Comparison of ENCODE assay signal across 14 cellular contexts in the genomic region with DNA sequence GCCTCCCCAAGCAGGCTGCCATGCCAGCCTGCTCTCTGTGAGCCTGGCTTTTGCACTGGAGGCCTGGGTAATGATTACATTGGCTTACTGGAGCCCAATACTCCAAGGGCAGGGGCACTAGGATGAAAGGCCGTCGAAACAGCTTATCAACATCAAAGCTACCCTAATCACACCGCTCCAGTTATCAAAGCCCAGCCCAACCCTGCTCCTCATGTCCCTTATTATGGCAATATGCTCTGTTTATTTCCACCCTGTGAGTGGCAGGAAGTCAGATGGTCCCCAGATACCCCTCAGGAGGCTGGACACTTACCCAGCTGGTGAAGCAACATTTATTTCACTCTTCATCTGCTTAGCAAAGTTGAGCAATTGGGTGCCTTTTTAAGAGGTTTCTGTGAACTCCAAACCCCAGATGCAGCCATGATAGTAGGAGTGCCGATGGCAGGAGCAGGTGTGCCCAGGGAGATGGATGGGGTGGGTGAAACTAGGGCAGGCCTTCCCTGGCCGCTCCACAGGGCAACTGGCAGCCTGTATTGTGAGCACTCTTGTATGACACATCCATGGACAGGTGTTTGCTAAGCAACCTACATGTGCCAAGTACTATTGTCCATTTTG.
A peak's percentile ranks its signal among the peaks of the same experiment; 100 is the strongest.
DNase-seq lines count a peak whose midpoint lies in the region; ATAC-seq and TF ChIP-seq lines count a peak whose summit lies in the region.
"Had no signal": no experiment of that assay in that cellular context is flagged by ENCODE, and none has a peak within 500 bp of the region (broad histone marks: within the 10 kb centered on the region; RNA-seq: fewer than 3 reads in every experiment).

No MANE protein-coding gene starts in this region.

- no peak overlapping the region for H4K8ac ChIP-seq in neuronal stem cell (ENCODE audit: low read depth, low read length)

- H3K9ac ChIP-seq in neuronal stem cell (ENCODE audit: low read depth, low read length, poor library complexity): no peak overlapping the region

- H3K27me3 ChIP-seq in neuronal stem cell (ENCODE audit: control insufficient read depth in 3 of 3, insufficient read depth in 3 of 3, low read depth in 1 of 3, low read length in 3 of 3): no peaks in the 10 kb centered on the region
- H3K27me3 ChIP-seq: dorsolateral prefrontal cortex had no signal

- DNase-seq in COR-L47 (lab: John Stamatoyannopoulos, UW): peak; percentile 86
- peak; percentile 28 for DNase-seq in NCI-H1105 treated with DMSO at 0.1 percent for 48 hours (lab: John Stamatoyannopoulos, UW)
- no peak for DNase-seq in neuronal stem cell (ENCODE audit: low spot score)
- no peak for DNase-seq in GM10266 (ENCODE audit: extremely low spot score)
- DNase-seq in NCI-H226: no peak
- no peak for DNase-seq in effector memory CD8-positive, alpha-beta T cell
- DNase-seq: activated gamma-delta T cell; dorsolateral prefrontal cortex; NCI-H1417 treated with DMSO at 0.1 percent for 48 hours; stimulated activated CD4-positive, alpha-beta T cell treated with anti-CD3 and anti-CD28 coated beads, Interleukin-2, amount 100 ng/mL, for 24 hours; WERI-Rb-1 had no signal

- H3K14ac ChIP-seq in neuronal stem cell (ENCODE audit: low read length): no peak overlapping the region

- no peaks in the 10 kb centered on the region for H3K79me1 ChIP-seq in neuronal stem cell (ENCODE audit: low read depth, low read length)

- no peak overlapping the region for H3K4me3 ChIP-seq in neuronal stem cell (ENCODE audit: low read length in 2 of 2)
- H3K4me3 ChIP-seq: dorsolateral prefrontal cortex had no signal

- no peak overlapping the region for H3K4me2 ChIP-seq in neuronal stem cell (ENCODE audit: insufficient read depth, low read length, poor library complexity, severe bottlenecking)

- H3K9me3 ChIP-seq in neuronal stem cell (replicated peaks in 1 of 2; ENCODE audit: control insufficient read depth in 2 of 2, insufficient read depth in 1 of 2, low read depth in 1 of 2, low read length in 2 of 2): no peaks in the 10 kb centered on the region

- no peaks in the 10 kb centered on the region for H3K36me3 ChIP-seq in neuronal stem cell (replicated peaks in 1 of 2; ENCODE audit: control insufficient read depth in 2 of 2, insufficient read depth in 2 of 2, low read length in 2 of 2)
- H3K36me3 ChIP-seq: WERI-Rb-1 had no signal

- WGBS in neuronal stem cell (ENCODE audit: extremely low coverage in 2 of 2, insufficient read length in 2 of 2, insufficient replicate concordance in 1 of 2), 2 donors: no CpG with 5 or more reads among the region's 5 CpGs

- H2AFZ ChIP-seq in neuronal stem cell (ENCODE audit: low read length): no peak overlapping the region

- H2BK12ac ChIP-seq in neuronal stem cell (ENCODE audit: low read length): no peak overlapping the region

- ATAC-seq in esophagus mucosa (peak; percentile 12), GM18502 (IDR thresholded peaks at IDR 0.05; ENCODE audit: poor library complexity, unreplicated experiment) (no peak)
- no peak for ATAC-seq in effector memory CD8-positive, alpha-beta T cell (replicated peaks)

- H3K36me3 Mint-ChIP-seq in effector memory CD8-positive, alpha-beta T cell (ENCODE audit: insufficient read depth): no peaks in the 10 kb centered on the region

- H3K4ac ChIP-seq in neuronal stem cell (ENCODE audit: low read length): no peak overlapping the region

- no peak overlapping the region for H3K27ac ChIP-seq in neuronal stem cell (replicated peaks; ENCODE audit: low read length)
- H3K27ac ChIP-seq: WERI-Rb-1 had no signal

- H2BK5ac ChIP-seq in neuronal stem cell (ENCODE audit: low read length): no peak overlapping the region

- no peak overlapping the region for H2AK5ac ChIP-seq in neuronal stem cell (ENCODE audit: low read depth, low read length)

- H3K9me3 Mint-ChIP-seq in effector memory CD8-positive, alpha-beta T cell: no peaks in the 10 kb centered on the region

- H3K27ac Mint-ChIP-seq in effector memory CD8-positive, alpha-beta T cell: no peak overlapping the region
- H3K27ac Mint-ChIP-seq: B cell had no signal

- H3K4me3 Mint-ChIP-seq in effector memory CD8-positive, alpha-beta T cell: no peak overlapping the region
- H3K4me3 Mint-ChIP-seq: B cell had no signal

- TF ChIP-seq CTCF in GM10266 (IDR thresholded peaks at IDR 0.05; ENCODE audit: control insufficient read depth, insufficient read depth, low read depth, missing control alignments): no peak

- no peak overlapping the region for H4K91ac ChIP-seq in neuronal stem cell (ENCODE audit: low read depth, low read length, poor library complexity)

- no peak overlapping the region for H2BK120ac ChIP-seq in neuronal stem cell (ENCODE audit: low read depth, low read length)

- no peak overlapping the region for H2BK15ac ChIP-seq in neuronal stem cell (ENCODE audit: low read length)

- no peaks in the 10 kb centered on the region for H3K4me1 Mint-ChIP-seq in effector memory CD8-positive, alpha-beta T cell (ENCODE audit: low read depth in 2 of 2)
- H3K4me1 Mint-ChIP-seq: B cell had no signal

- peak overlapping the region; percentile 76 for H3K18ac ChIP-seq in neuronal stem cell (ENCODE audit: low read length)

- H3K27me3 Mint-ChIP-seq in effector memory CD8-positive, alpha-beta T cell: no peaks in the 10 kb centered on the region

- no peaks in the 10 kb centered on the region for H3K4me1 ChIP-seq in neuronal stem cell (ENCODE audit: control insufficient read depth in 2 of 2, insufficient read depth in 1 of 2, low read depth in 1 of 2, low read length in 2 of 2)

- no peak overlapping the region for H3K23ac ChIP-seq in neuronal stem cell (ENCODE audit: low read depth, low read length, poor library complexity)

Comparison
In these comparisons a context has a peak if more than half of its experiments do, and no peak if none do; other contexts are left out.
1. DNase-seq: peak in COR-L47 (single experiment) and NCI-H1105 treated with DMSO at 0.1 percent for 48 hours (single experiment); none in neuronal stem cell (single experiment), GM10266 (single experiment), NCI-H226 (single experiment) and effector memory CD8-positive, alpha-beta T cell (0 of 3).